ENCODE assay signal across 12 cellular contexts in genomic region chr17:9023389-9024210, GRCh38. TPM values are rescaled to one million over a fixed set of nuclear protein-coding genes. Genes with fewer than 3 reads are reported as not detected.
A peak's percentile ranks its signal among the peaks of the same experiment; 100 is the strongest.
DNase-seq lines count a peak whose midpoint lies in the region; ATAC-seq, FAIRE-seq and TF ChIP-seq lines count a peak whose summit lies in the region.
"Had no signal": no experiment of that assay in that cellular context is flagged by ENCODE, and none has a peak within 500 bp of the region (broad histone marks: within the 10 kb centered on the region; RNA-seq: fewer than 3 reads in every experiment).

No MANE protein-coding gene starts in this region.

- WGBS in H1 (ENCODE audit: extremely low coverage in 1 of 2, insufficient coverage in 1 of 2, insufficient read length in 1 of 2, insufficient replicate concordance in 2 of 2, low coverage in 1 of 2, low lambda C conversion rate in 2 of 2, missing lambda C conversion rate in 1 of 2), 2 experiments, result 6% methylated on average over 19 of the region's 49 CpGs; no CpG with 5 or more reads in 1 of the 2 experiments

- no peaks in the 10 kb centered on the region for H3K79me2 ChIP-seq in H1 (ENCODE audit: control insufficient read depth in 1 of 2, insufficient read depth in 2 of 2, low read length in 2 of 2)

- H3K27me3 ChIP-seq in breast epithelium, result peaks cover 0 to 22% of the 10 kb centered on the region in 2 donors
- peaks cover 43 to 76% (median 65%) of the 10 kb centered on the region in 4 experiments for H3K27me3 ChIP-seq in H1 (replicated peaks in 1 of 4; ENCODE audit: control insufficient read depth in 3 of 4, extremely low read depth in 1 of 4, insufficient read depth in 3 of 4, low read length in 3 of 4)
- H3K27me3 ChIP-seq in upper lobe of right lung, result peaks cover 80% of the 10 kb centered on the region

- ATAC-seq in upper lobe of right lung (no peak), GM18858 (IDR thresholded peaks at IDR 0.05; ENCODE audit: unreplicated experiment) (no peak)

- no peaks in the 10 kb centered on the region for H3K4me1 Mint-ChIP-seq in MCF 10A (ENCODE audit: insufficient read depth, unreplicated experiment)
- peaks cover 68% of the 10 kb centered on the region for H3K4me1 Mint-ChIP-seq in nephron progenitor cell

- H3K9me3 Mint-ChIP-seq in MCF 10A (ENCODE audit: unreplicated experiment) (no peaks in the 10 kb centered on the region), nephron progenitor cell (no peaks in the 10 kb centered on the region)
- H3K9me3 Mint-ChIP-seq: mesothelial cell of epicardium had no signal

- no peaks in the 10 kb centered on the region for H3K27me3 Mint-ChIP-seq in MCF 10A (ENCODE audit: insufficient read depth, unreplicated experiment)
- H3K27me3 Mint-ChIP-seq in nephron progenitor cell (ENCODE audit: low read depth, poor library complexity), result peaks cover 32% of the 10 kb centered on the region

- H3K4me3 ChIP-seq in breast epithelium (peak overlapping the region; percentile 66 to 79 (median 69)), H1 (ENCODE audit: extremely low read depth in 1 of 4, insufficient read depth in 2 of 4, low read depth in 3 of 4, low read length in 4 of 4) (peak overlapping the region; percentile 0 to 66 (median 6); a peak in 5 of 8 replicates), upper lobe of right lung (peak overlapping the region; percentile 64)
- H3K4me3 ChIP-seq: MG63 had no signal

- no peak for DNase-seq in breast epithelium (ENCODE audit: low spot score in 2 of 2)
- DNase-seq in MCF 10A (ENCODE audit: unreplicated experiment), result no peak
- DNase-seq in H1 (ENCODE audit: low read depth in 1 of 2, low spot score in 2 of 2), result peak in 1 of 2 experiments; percentile 58
- peak; percentile 39 for DNase-seq in nephron progenitor cell
- no peak for DNase-seq in upper lobe of right lung
- no peak for DNase-seq in globus pallidus (ENCODE audit: low spot score)
- DNase-seq in A172 (ENCODE audit: low spot score), result no peak
- DNase-seq: activated gamma-delta T cell, MG63 had no signal

- no peak overlapping the region for H3K9ac ChIP-seq in H1 (replicated peaks in 1 of 4; ENCODE audit: extremely low read depth in 1 of 4, low read depth in 3 of 4, low read length in 3 of 4)

- no peak overlapping the region for H2BK120ac ChIP-seq in H1 (replicated peaks; ENCODE audit: low read depth, low read length)

- no peak overlapping the region for H3K23ac ChIP-seq in H1 (ENCODE audit: insufficient read length)

- H2AK5ac ChIP-seq in H1 (ENCODE audit: low read depth, low read length), result no peak overlapping the region

- no peak for TF ChIP-seq EP300 in H1 (IDR thresholded peaks at IDR 0.05; ENCODE audit: borderline replicate concordance in 1 of 2, low read depth in 2 of 2, low read length in 2 of 2)

- H4K8ac ChIP-seq in H1 (ENCODE audit: extremely low read depth, insufficient read depth, low read length), result peak overlapping the region; percentile 73

- POLR2A ChIA-PET in MCF 10A (lab: Yijun Ruan, JAX) (no interaction called here), H1 (lab: Charles Lee; ENCODE audit: partially characterized antibody) (no interaction called here)

- no peak overlapping the region for H2BK15ac ChIP-seq in H1 (ENCODE audit: low read length)

- no peak overlapping the region for H2BK5ac ChIP-seq in H1 (ENCODE audit: low read depth, low read length)

- CTCF ChIA-PET in MCF 10A (lab: Yijun Ruan, JAX), result no interaction called here
- CTCF ChIA-PET in H1 (lab: Charles Lee; ENCODE audit: partially characterized antibody), result interaction anchor here (1.1 to 1.3 kb wide), 2 partner anchors 139 to 197 kb away, joined by 3 read pairs; no protein-coding TSS in a partner anchor

- intact Hi-C loops in breast epithelium (cut with DNase I; ENCODE audit: low total_unique reads) (loop anchor here (10.0 kb wide), 1 partner anchor 91 kb away; no protein-coding TSS in a partner anchor), MCF 10A (cut with micrococcal nuclease) (no loop called here), upper lobe of right lung (cut with DNase I) (no loop called here)

- no peaks in the 10 kb centered on the region for H3K36me3 Mint-ChIP-seq in MCF 10A (ENCODE audit: insufficient read depth, unreplicated experiment)
- no peaks in the 10 kb centered on the region for H3K36me3 Mint-ChIP-seq in nephron progenitor cell (ENCODE audit: low read depth)
- H3K36me3 Mint-ChIP-seq: mesothelial cell of epicardium had no signal

- no peak overlapping the region for H3K4ac ChIP-seq in H1 (replicated peaks; ENCODE audit: insufficient read length, low read depth, low read length)

- no peak overlapping the region for H3K14ac ChIP-seq in H1 (ENCODE audit: insufficient read length)

- H3K36me3 ChIP-seq in breast epithelium (no peaks in the 10 kb centered on the region), H1 (ENCODE audit: control insufficient read depth in 2 of 4, insufficient read depth in 4 of 4, low read length in 3 of 4) (peaks cover 0 to 16% (median 0%) of the 10 kb centered on the region in 4 experiments; a peak in 1 of 8 replicates), upper lobe of right lung (no peaks in the 10 kb centered on the region)
- H3K36me3 ChIP-seq: MG63 had no signal

- H3K4me1 ChIP-seq in breast epithelium (no peaks in the 10 kb centered on the region), H1 (replicated peaks in 1 of 4; ENCODE audit: control insufficient read depth in 3 of 4, insufficient read depth in 4 of 4, low read length in 3 of 4) (peaks cover 8 to 31% (median 18%) of the 10 kb centered on the region in 4 experiments), upper lobe of right lung (peaks cover 21% of the 10 kb centered on the region)

- BruUV-seq in MCF 10A (replicated peaks; lab: Mats Ljungman, UMichigan), result no TSS peak

- H2BK12ac ChIP-seq in H1 (ENCODE audit: low read depth, low read length), result peak overlapping the region; percentile 99; the same call in 1 of the 2 replicates

- no peaks in the 10 kb centered on the region for H3K79me1 ChIP-seq in H1 (ENCODE audit: low read depth, low read length)

- H3K27ac Mint-ChIP-seq in MCF 10A (ENCODE audit: low read depth, unreplicated experiment) (no peak overlapping the region), nephron progenitor cell (no peak overlapping the region)
- H3K27ac Mint-ChIP-seq: mesothelial cell of epicardium had no signal

- TF ChIP-seq RAD21 in H1 (IDR thresholded peaks at IDR 0.05 in 1 of 2, conservative IDR thresholded peaks at IDR 0.05 in 1 of 2; ENCODE audit: low read depth in 2 of 2, low read length in 2 of 2), result no peak

- no peak overlapping the region for H3K56ac ChIP-seq in H1 (replicated peaks; ENCODE audit: insufficient read length, low read depth, low read length)

- H3K9me3 ChIP-seq in breast epithelium (no peaks in the 10 kb centered on the region), H1 (ENCODE audit: insufficient read depth in 2 of 2, low read depth in 1 of 2, low read length in 1 of 2) (no peaks in the 10 kb centered on the region), upper lobe of right lung (no peaks in the 10 kb centered on the region)
- H3K9me3 ChIP-seq: MG63 had no signal

- H4K91ac ChIP-seq in H1 (replicated peaks; ENCODE audit: insufficient read length, low read length), result no peak overlapping the region

- H3K4me3 Mint-ChIP-seq in MCF 10A (ENCODE audit: unreplicated experiment) (no peak overlapping the region), nephron progenitor cell (peak overlapping the region; percentile 85)

- peak overlapping the region; percentile 69 to 78 for H3K4me2 ChIP-seq in H1 (ENCODE audit: insufficient read depth in 1 of 2, low read depth in 2 of 2, low read length in 2 of 2)

- no peak for FAIRE-seq in H1 (lab: Jason Lieb, UNC)

- no peak for TF ChIP-seq CTCF in breast epithelium (IDR thresholded peaks at IDR 0.05)
- TF ChIP-seq CTCF in MCF 10A (IDR thresholded peaks at IDR 0.05; ENCODE audit: unreplicated experiment), result no peak
- no peak for TF ChIP-seq CTCF in H1 (IDR thresholded peaks at IDR 0.05; ENCODE audit: control extremely low read depth in 1 of 3, insufficient read depth in 1 of 3, low read depth in 1 of 3, low read length in 3 of 3)
- no peak for TF ChIP-seq CTCF in nephron progenitor cell (IDR thresholded peaks at IDR 0.05)
- no peak for TF ChIP-seq CTCF in upper lobe of right lung (IDR thresholded peaks at IDR 0.05)

- no peak overlapping the region for H3K27ac ChIP-seq in breast epithelium
- H3K27ac ChIP-seq in H1 (ENCODE audit: low read depth, low read length), result no peak overlapping the region
- no peak overlapping the region for H3K27ac ChIP-seq in upper lobe of right lung

- H4K20me1 ChIP-seq in H1 (replicated peaks in 1 of 2; ENCODE audit: control insufficient read depth in 1 of 2, insufficient read depth in 2 of 2, low read length in 2 of 2), result peaks cover 2 to 9% of the 10 kb centered on the region in 2 experiments

- TF ChIP-seq POLR2A in breast epithelium (IDR thresholded peaks at IDR 0.05) (no peak), H1 (IDR thresholded peaks at IDR 0.05; ENCODE audit: control extremely low read depth in 1 of 2, low read depth in 2 of 2, low read length in 2 of 2) (no peak)

- H4K5ac ChIP-seq in H1 (ENCODE audit: insufficient read length, low read depth, low read length), result no peak overlapping the region

- H3K18ac ChIP-seq in H1 (ENCODE audit: extremely low read depth, low read length), result peak overlapping the region; percentile 78

- H3K23me2 ChIP-seq in H1 (ENCODE audit: low read depth, low read length), result peaks cover 18% of the 10 kb centered on the region; the same call in 1 of the 2 replicates

- no peak overlapping the region for H2AFZ ChIP-seq in H1 (ENCODE audit: low read length)

- no peak overlapping the region for H2BK20ac ChIP-seq in H1 (ENCODE audit: low read length)

RNA-seq across cellular contexts. Expression of gene NTN1, which starts 2.3 kb away (rescaled TPM):
- total RNA-seq in breast epithelium (1 to 10 TPM; 2.2 to 3.7 (median 3.3) TPM), MCF 10A (2022) (0.10 and 0.23 TPM in 2 replicates), upper lobe of right lung (4.1 TPM)
- total RNA-seq in H1 (2021; fragmentation: NEBNext Ultra II Directional; extraction: Animal tissue kit (Norgen Biotek cat#: 25700)), result 2.0 and 2.3 TPM in 2 replicates
- 2.0 and 3.6 TPM in 2 replicates for polyA plus RNA-seq in H1 (2011; rRNA removed)
- 2.2 TPM for polyA plus RNA-seq in H1 (2011; cell fraction: cytosol; rRNA removed)
- polyA plus RNA-seq in H1 (2011; cell fraction: nucleus; rRNA removed), result 4.4 TPM
- polyA plus RNA-seq in H1 (2012, experiment 1 of 2), result 1.5 to 2.2 TPM (median 2.1 TPM) in 4 replicates
- 1.9 TPM for polyA plus RNA-seq in H1 (2012, experiment 2 of 2)
- 2.0 TPM for polyA plus RNA-seq in H1 (2013, experiment 1 of 2)
- 2.1 TPM for polyA plus RNA-seq in H1 (2013, experiment 2 of 2)
- 1.2 and 1.4 TPM in 2 replicates for polyA minus RNA-seq in H1 (2011; rRNA and poly(A)+ RNA removed)
- 2.0 TPM for polyA minus RNA-seq in H1 (2011; cell fraction: cytosol; rRNA and poly(A)+ RNA removed)
- polyA minus RNA-seq in H1 (2011; cell fraction: nucleus; rRNA and poly(A)+ RNA removed), result 6.2 TPM
- 4.8 and 4.9 TPM in 2 replicates for total RNA-seq in A172 (2014; rRNA removed; shearing (Covaris generic))

RNA-seq across cellular contexts. Expression of gene PIK3R5, which starts 58.1 kb away (rescaled TPM):
- 10 to 100 TPM in 2 of 3 donors, 1 to 10 TPM in 1; 9.8 to 28.6 (median 12.3) TPM for total RNA-seq in breast epithelium
- total RNA-seq in MCF 10A (2022), result not detected in 2 replicates
- 4.3 and 4.5 TPM in 2 replicates for total RNA-seq in H1 (2021; fragmentation: NEBNext Ultra II Directional; extraction: Animal tissue kit (Norgen Biotek cat#: 25700))
- polyA plus RNA-seq in H1 (2011; rRNA removed), result 2.7 and 4.2 TPM in 2 replicates
- polyA plus RNA-seq in H1 (2011; cell fraction: cytosol; rRNA removed), result 2.9 TPM
- polyA plus RNA-seq in H1 (2011; cell fraction: nucleus; rRNA removed), result 6.8 TPM
- 3.5 to 6.0 TPM (median 3.9 TPM) in 4 replicates for polyA plus RNA-seq in H1 (2012, experiment 1 of 2)
- polyA plus RNA-seq in H1 (2012, experiment 2 of 2), result 2.5 TPM
- polyA plus RNA-seq in H1 (2013, experiment 1 of 2), result 3.0 TPM
- 2.9 TPM for polyA plus RNA-seq in H1 (2013, experiment 2 of 2)
- 4.7 and 5.2 TPM in 2 replicates for polyA minus RNA-seq in H1 (2011; rRNA and poly(A)+ RNA removed)
- 4.8 TPM for polyA minus RNA-seq in H1 (2011; cell fraction: cytosol; rRNA and poly(A)+ RNA removed)
- polyA minus RNA-seq in H1 (2011; cell fraction: nucleus; rRNA and poly(A)+ RNA removed), result 6.2 TPM
- 37.7 TPM for total RNA-seq in upper lobe of right lung
- 0.14 TPM in 1 of 2 replicates, not detected in the other for total RNA-seq in A172 (2014; rRNA removed; shearing (Covaris generic))
- total RNA-seq: fibroblast of lung had no signal

Comparison
In these comparisons a context has a peak if more than half of its experiments do, and no peak if none do; other contexts are left out.
1. H3K4me3 ChIP-seq: peak in every context shown above with its lines; median percentile 69 in breast epithelium; 64 in upper lobe of right lung; 6 in H1.